ENCODE assay signal across 22 cellular contexts in genomic region chr20:4922186-4922585, GRCh38.
A peak's percentile ranks its signal among the peaks of the same experiment; 100 is the strongest.
DNase-seq lines count a peak whose midpoint lies in the region; ATAC-seq and TF ChIP-seq lines count a peak whose summit lies in the region.
"Had no signal": no experiment of that assay in that cellular context is flagged by ENCODE, and none has a peak within 500 bp of the region (broad histone marks: within the 10 kb centered on the region; RNA-seq: fewer than 3 reads in every experiment).

No MANE protein-coding gene starts in this region.

- H3K36me3 ChIP-seq in mesendoderm (ENCODE audit: control insufficient read depth, insufficient read depth, low read length) (no peaks in the 10 kb centered on the region), suprapubic skin (no peaks in the 10 kb centered on the region)
- H3K36me3 ChIP-seq: HAP-1 had no signal

- TF ChIP-seq POLR2A in suprapubic skin (IDR thresholded peaks at IDR 0.05) = no peak

- no peak overlapping the region for H4K8ac ChIP-seq in mesendoderm (ENCODE audit: low read depth, low read length)

- no peaks in the 10 kb centered on the region for H3K9me3 Mint-ChIP-seq in activated naive CD8-positive, alpha-beta T cell treated with anti-CD3 and anti-CD28 coated beads, Interleukin-2, amount 10 ng/mL, durations not matched to agents 7 days and 5 days
- no peaks in the 10 kb centered on the region for H3K9me3 Mint-ChIP-seq in activated naive CD8-positive, alpha-beta T cell treated with anti-CD3 and anti-CD28 coated beads, Interleukin-2, amount 50 U/mL, for 24 hours
- H3K9me3 Mint-ChIP-seq in stimulated activated naive B cell treated with anti-CD40 and anti-IgM and Interleukin-4, amounts not matched to agents 10 μg/mL and 1 μg/mL and 100 μg/mL, for 72 hours = no peaks in the 10 kb centered on the region
- H3K9me3 Mint-ChIP-seq: CD8-positive, alpha-beta T cell had no signal

- H3K4me2 ChIP-seq in mesendoderm (ENCODE audit: low read length) = no peak overlapping the region
- H3K4me2 ChIP-seq: KMS-11 had no signal

- TF ChIP-seq CTCF in foreskin keratinocyte (conservative IDR thresholded peaks at IDR 0.05) (no peak), suprapubic skin (IDR thresholded peaks at IDR 0.05) (no peak)

- H3K27me3 Mint-ChIP-seq in activated naive CD8-positive, alpha-beta T cell treated with anti-CD3 and anti-CD28 coated beads, Interleukin-2, amount 10 ng/mL, durations not matched to agents 7 days and 5 days = no peaks in the 10 kb centered on the region
- H3K27me3 Mint-ChIP-seq in activated naive CD8-positive, alpha-beta T cell treated with anti-CD3 and anti-CD28 coated beads, Interleukin-2, amount 50 U/mL, for 24 hours = no peaks in the 10 kb centered on the region
- H3K27me3 Mint-ChIP-seq in stimulated activated naive B cell treated with anti-CD40 and anti-IgM and Interleukin-4, amounts not matched to agents 10 μg/mL and 1 μg/mL and 100 μg/mL, for 72 hours = no peaks in the 10 kb centered on the region

- H3K79me2 ChIP-seq in mesendoderm (ENCODE audit: control insufficient read depth, insufficient read depth, low read length) = no peaks in the 10 kb centered on the region

- peak overlapping the region; percentile 31 for H3K27ac Mint-ChIP-seq in activated naive CD8-positive, alpha-beta T cell treated with anti-CD3 and anti-CD28 coated beads, Interleukin-2, amount 10 ng/mL, durations not matched to agents 7 days and 5 days
- no peak overlapping the region for H3K27ac Mint-ChIP-seq in activated naive CD8-positive, alpha-beta T cell treated with anti-CD3 and anti-CD28 coated beads, Interleukin-2, amount 50 U/mL, for 24 hours
- peak overlapping the region; percentile 26 for H3K27ac Mint-ChIP-seq in stimulated activated naive B cell treated with anti-CD40 and anti-IgM and Interleukin-4, amounts not matched to agents 10 μg/mL and 1 μg/mL and 100 μg/mL, for 72 hours
- H3K27ac Mint-ChIP-seq: CD8-positive, alpha-beta T cell had no signal

- H3K27me3 ChIP-seq in mesendoderm (ENCODE audit: insufficient read depth, low read length, poor library complexity) (no peaks in the 10 kb centered on the region), foreskin keratinocyte (no peaks in the 10 kb centered on the region), suprapubic skin (no peaks in the 10 kb centered on the region)

- no peak overlapping the region for H3K4me3 Mint-ChIP-seq in activated naive CD8-positive, alpha-beta T cell treated with anti-CD3 and anti-CD28 coated beads, Interleukin-2, amount 10 ng/mL, durations not matched to agents 7 days and 5 days
- no peak overlapping the region for H3K4me3 Mint-ChIP-seq in activated naive CD8-positive, alpha-beta T cell treated with anti-CD3 and anti-CD28 coated beads, Interleukin-2, amount 50 U/mL, for 24 hours
- H3K4me3 Mint-ChIP-seq in stimulated activated naive B cell treated with anti-CD40 and anti-IgM and Interleukin-4, amounts not matched to agents 10 μg/mL and 1 μg/mL and 100 μg/mL, for 72 hours = no peak overlapping the region
- H3K4me3 Mint-ChIP-seq: CD8-positive, alpha-beta T cell had no signal

- H3K4me1 ChIP-seq in mesendoderm (ENCODE audit: control insufficient read depth, low read depth, low read length) (no peaks in the 10 kb centered on the region), foreskin keratinocyte (no peaks in the 10 kb centered on the region), suprapubic skin (peaks cover 11% of the 10 kb centered on the region)
- H3K4me1 ChIP-seq: HAP-1 had no signal

- H4K5ac ChIP-seq in mesendoderm (ENCODE audit: low read length) = no peak overlapping the region

- peaks cover 10% of the 10 kb centered on the region for H3K36me3 Mint-ChIP-seq in activated naive CD8-positive, alpha-beta T cell treated with anti-CD3 and anti-CD28 coated beads, Interleukin-2, amount 10 ng/mL, durations not matched to agents 7 days and 5 days
- H3K36me3 Mint-ChIP-seq in activated naive CD8-positive, alpha-beta T cell treated with anti-CD3 and anti-CD28 coated beads, Interleukin-2, amount 50 U/mL, for 24 hours (ENCODE audit: low read depth) = peaks cover 3% of the 10 kb centered on the region
- peaks cover 32 to 51% of the 10 kb centered on the region in 2 donors for H3K36me3 Mint-ChIP-seq in stimulated activated naive B cell treated with anti-CD40 and anti-IgM and Interleukin-4, amounts not matched to agents 10 μg/mL and 1 μg/mL and 100 μg/mL, for 72 hours

- no peak overlapping the region for H2BK15ac ChIP-seq in mesendoderm (replicated peaks; ENCODE audit: low read depth)

- peaks cover 9% of the 10 kb centered on the region for H3K4me1 Mint-ChIP-seq in activated naive CD8-positive, alpha-beta T cell treated with anti-CD3 and anti-CD28 coated beads, Interleukin-2, amount 10 ng/mL, durations not matched to agents 7 days and 5 days
- H3K4me1 Mint-ChIP-seq in activated naive CD8-positive, alpha-beta T cell treated with anti-CD3 and anti-CD28 coated beads, Interleukin-2, amount 50 U/mL, for 24 hours = no peaks in the 10 kb centered on the region
- peaks cover 28 to 32% of the 10 kb centered on the region in 2 donors for H3K4me1 Mint-ChIP-seq in stimulated activated naive B cell treated with anti-CD40 and anti-IgM and Interleukin-4, amounts not matched to agents 10 μg/mL and 1 μg/mL and 100 μg/mL, for 72 hours

- H3K4me3 ChIP-seq in mesendoderm (ENCODE audit: low read length) (no peak overlapping the region), suprapubic skin (no peak overlapping the region)
- H3K4me3 ChIP-seq: GM23248, HAP-1 had no signal

- H3K4ac ChIP-seq in mesendoderm (ENCODE audit: low read depth, low read length) = no peak overlapping the region

- no peak overlapping the region for H3K56ac ChIP-seq in mesendoderm (ENCODE audit: low read length)

- no peak for ATAC-seq in activated naive CD8-positive, alpha-beta T cell treated with anti-CD3 and anti-CD28 coated beads, Interleukin-2, amount 10 ng/mL, durations not matched to agents 7 days and 5 days (ENCODE audit: low read depth)
- no peak for ATAC-seq in activated naive CD8-positive, alpha-beta T cell treated with anti-CD3 and anti-CD28 coated beads, Interleukin-2, amount 50 U/mL, for 24 hours
- ATAC-seq in stimulated activated naive B cell treated with anti-CD40 and anti-IgM and Interleukin-4, amounts not matched to agents 10 μg/mL and 1 μg/mL and 100 μg/mL, for 72 hours (replicated peaks) = no peak
- ATAC-seq in foreskin keratinocyte = no peak
- ATAC-seq: CD8-positive, alpha-beta T cell had no signal

- no peak for TF ChIP-seq EP300 in suprapubic skin (IDR thresholded peaks at IDR 0.05)

- H3K9me3 ChIP-seq in suprapubic skin = no peaks in the 10 kb centered on the region
- H3K9me3 ChIP-seq: HAP-1 had no signal

- no CpG with 5 or more reads among the region's 4 CpGs for whole genome bisulfite sequencing in mesendoderm (ENCODE audit: extremely low coverage, insufficient coverage, low lambda C conversion rate)
- WGBS in suprapubic skin = 91% methylated on average over 4 of the region's 4 CpGs

- POLR2A ChIA-PET in activated naive CD8-positive, alpha-beta T cell treated with anti-CD3 and anti-CD28 coated beads, Interleukin-2, amount 10 ng/mL, durations not matched to agents 7 days and 5 days (lab: Charles Lee) = no interaction called here

- no peak overlapping the region for H2BK120ac ChIP-seq in mesendoderm (ENCODE audit: low read depth, low read length)

- no peak overlapping the region for H3K9ac ChIP-seq in mesendoderm (ENCODE audit: low read length)
- H3K9ac ChIP-seq: GM23248, KMS-11 had no signal

- H3K27ac ChIP-seq in mesendoderm (ENCODE audit: low read depth, low read length) (no peak overlapping the region), foreskin keratinocyte (no peak overlapping the region), suprapubic skin (no peak overlapping the region)
- H3K27ac ChIP-seq: GM23248, KMS-11, RWPE1 had no signal

- no peak overlapping the region for H2BK5ac ChIP-seq in mesendoderm (ENCODE audit: low read length)

- no peak overlapping the region for H3K18ac ChIP-seq in mesendoderm (ENCODE audit: low read length)

- H3K79me1 ChIP-seq in mesendoderm (ENCODE audit: low read length) = no peaks in the 10 kb centered on the region

- no peak overlapping the region for H3K23ac ChIP-seq in mesendoderm (ENCODE audit: low read length)

- DNase-seq in activated naive CD8-positive, alpha-beta T cell treated with anti-CD3 and anti-CD28 coated beads, Interleukin-2, amount 10 ng/mL, durations not matched to agents 7 days and 5 days = no peak
- DNase-seq in activated naive CD8-positive, alpha-beta T cell treated with anti-CD3 and anti-CD28 coated beads, Interleukin-2, amount 50 U/mL, for 24 hours = no peak
- DNase-seq in dermis microvascular lymphatic vessel endothelial cell (ENCODE audit: low read depth in 2 of 2) = peak; percentile 21 to 27
- peak; percentile 54 for DNase-seq in mesendoderm
- no peak for DNase-seq in stimulated activated naive B cell treated with anti-CD40 and anti-IgM and Interleukin-4, amounts not matched to agents 10 μg/mL and 1 μg/mL and 100 μg/mL, for 72 hours
- DNase-seq in activated CD4-positive, alpha-beta T cell treated with anti-CD3 and anti-CD28 coated beads for 48 hours = no peak
- no peak for DNase-seq in foreskin keratinocyte
- DNase-seq in suprapubic skin (ENCODE audit: low spot score in 2 of 2) = no peak
- DNase-seq: 8988T; AML-193; C1 segment of cervical spinal cord; CD8-positive, alpha-beta T cell; GM23248; NCI-H1105; NCI-H2029 treated with DMSO at 0.1 percent for 48 hours; NCI-H226; NCI-H510A treated with DMSO at 0.1 percent for 48 hours; NCI-H748 treated with DMSO at 0.1 percent for 48 hours; NK-92 treated with Interleukin-12 subunit alpha and Interleukin-12 subunit beta, amount 100 ng/mL, for 24 hours had no signal

- no peak overlapping the region for H2AK5ac ChIP-seq in mesendoderm (ENCODE audit: low read length)

Comparison
In these comparisons a context has a peak if more than half of its experiments do, and no peak if none do; other contexts are left out.
1. DNase-seq: peak in dermis microvascular lymphatic vessel endothelial cell (2 of 2) and mesendoderm (single experiment); none in activated naive CD8-positive, alpha-beta T cell treated with anti-CD3 and anti-CD28 coated beads, Interleukin-2, amount 10 ng/mL, durations not matched to agents 7 days and 5 days (single experiment), activated naive CD8-positive, alpha-beta T cell treated with anti-CD3 and anti-CD28 coated beads, Interleukin-2, amount 50 U/mL, for 24 hours (single experiment), stimulated activated naive B cell treated with anti-CD40 and anti-IgM and Interleukin-4, amounts not matched to agents 10 μg/mL and 1 μg/mL and 100 μg/mL, for 72 hours (single experiment), activated CD4-positive, alpha-beta T cell treated with anti-CD3 and anti-CD28 coated beads for 48 hours (single experiment), foreskin keratinocyte (0 of 2) and suprapubic skin (0 of 2).